2 cellular contexts compared by ENCODE assay signal in genomic region chr10:15348579-15348978, GRCh38.
TF ChIP-seq lines count a peak whose summit lies in the region.

No MANE protein-coding gene starts in this region.

TF ChIP-seq in H1, 55 proteins besides CTCF, POLR2A, EP300 and RAD21:
- TF ChIP-seq EGR1 (IDR thresholded peaks at IDR 0.05; ENCODE audit: borderline replicate concordance, low read depth, low read length): no peak
- TF ChIP-seq NANOG (IDR thresholded peaks at IDR 0.05; ENCODE audit: insufficient read depth, low read depth, low read length, poor library complexity, severe bottlenecking): no peak
- TF ChIP-seq GTF2F1 (IDR thresholded peaks at IDR 0.05; ENCODE audit: borderline replicate concordance, low read depth, low read length): no peak
- no peak for TF ChIP-seq SP4 (IDR thresholded peaks at IDR 0.05; ENCODE audit: low read length)
- no peak for TF ChIP-seq TAF1 (IDR thresholded peaks at IDR 0.05; ENCODE audit: low read depth, low read length)
- TF ChIP-seq MAX (IDR thresholded peaks at IDR 0.05): no peak
- no peak for TF ChIP-seq ASH2L (IDR thresholded peaks at IDR 0.05; ENCODE audit: low read length)

TF ChIP-seq in HepG2, 621 proteins besides CTCF, POLR2A, EP300 and RAD21:
- TF ChIP-seq ARID3A (IDR thresholded peaks at IDR 0.05; ENCODE audit: low read depth, low read length) (no peak), ZNF800 (CRISPR knock-in tag; IDR thresholded peaks at IDR 0.05) (no peak), NFE2L2 (IDR thresholded peaks at IDR 0.05; ENCODE audit: low read length) (no peak), ZNF281 (CRISPR knock-in tag; IDR thresholded peaks at IDR 0.05; ENCODE audit: borderline replicate concordance) (no peak), FOXO1 (CRISPR knock-in tag; IDR thresholded peaks at IDR 0.05) (no peak), ZNF768 (CRISPR knock-in tag; IDR thresholded peaks at IDR 0.05) (no peak), KAT8 (CRISPR knock-in tag; IDR thresholded peaks at IDR 0.05) (no peak), BCLAF1 (IDR thresholded peaks at IDR 0.05) (no peak), ZNF761 (CRISPR knock-in tag; conservative IDR thresholded peaks at IDR 0.05) (no peak), THAP8 (CRISPR knock-in tag; IDR thresholded peaks at IDR 0.05; ENCODE audit: borderline replicate concordance) (no peak), ZNF446 (CRISPR knock-in tag; IDR thresholded peaks at IDR 0.05) (no peak), CEBPB (IDR thresholded peaks at IDR 0.05; ENCODE audit: borderline replicate concordance, low read depth, low read length) (no peak), NFKB2 (CRISPR knock-in tag; IDR thresholded peaks at IDR 0.05; ENCODE audit: borderline replicate concordance) (no peak), MXD4 (CRISPR knock-in tag; IDR thresholded peaks at IDR 0.05) (no peak)
TF ChIP-seq in HepG2: peak in this region for 0.
